ENCODE assay signal across 22 cellular contexts in genomic region chr1:114536043-114536442, GRCh38. TPM values are rescaled to one million over a fixed set of nuclear protein-coding genes. Genes with fewer than 3 reads are reported as not detected.
DNase-seq lines count a peak whose midpoint lies in the region; ATAC-seq, FAIRE-seq and TF ChIP-seq lines count a peak whose summit lies in the region.
"Had no signal": no experiment of that assay in that cellular context is flagged by ENCODE, and none has a peak within 500 bp of the region (broad histone marks: within the 10 kb centered on the region; RNA-seq: fewer than 3 reads in every experiment).

No MANE protein-coding gene starts in this region.

- in situ Hi-C loops in HepG2 (cut with HindIII; ENCODE audit: extremely low pct_ligation_motif_present, low pct_unique_long_range_greater_than_20kb): no loop called here

- no peak overlapping the region for H3K27ac Mint-ChIP-seq in endothelial cell (ENCODE audit: unreplicated experiment)
- peak overlapping the region; percentile 41 for H3K27ac Mint-ChIP-seq in progenitor cell of endocrine pancreas
- no peak overlapping the region for H3K27ac Mint-ChIP-seq in HFFc6
- H3K27ac Mint-ChIP-seq: B cell; CD4-positive, alpha-beta T cell; CD8-positive, alpha-beta T cell had no signal

- POLR2A ChIA-PET in HepG2 (lab: Yijun Ruan, JAX): no interaction called here

- no peaks in the 10 kb centered on the region for H4K20me1 ChIP-seq in HepG2 (ENCODE audit: insufficient read depth, low read length)
- H4K20me1 ChIP-seq: BLaER1 treated with 17β-estradiol and CSF1 and Interleukin-3, amounts not matched to agents 10 nM and 100 nM had no signal

- H3K23ac ChIP-seq in mesendoderm (ENCODE audit: low read length): no peak overlapping the region

- peaks cover 2% of the 10 kb centered on the region for H3K4me1 Mint-ChIP-seq in endothelial cell (ENCODE audit: unreplicated experiment)
- peaks cover 5% of the 10 kb centered on the region for H3K4me1 Mint-ChIP-seq in progenitor cell of endocrine pancreas (ENCODE audit: low read depth)
- H3K4me1 Mint-ChIP-seq in HFFc6 (ENCODE audit: low read depth): no peaks in the 10 kb centered on the region
- H3K4me1 Mint-ChIP-seq: B cell had no signal

- H3K4me3 Mint-ChIP-seq in endothelial cell (ENCODE audit: unreplicated experiment) (peak overlapping the region; percentile 60), progenitor cell of endocrine pancreas (ENCODE audit: low read depth) (no peak overlapping the region), HFFc6 (no peak overlapping the region)
- H3K4me3 Mint-ChIP-seq: B cell; CD4-positive, alpha-beta T cell; CD8-positive, alpha-beta T cell had no signal

- no peak overlapping the region for H2BK120ac ChIP-seq in mesendoderm (ENCODE audit: low read depth, low read length)

- no peak overlapping the region for H2BK5ac ChIP-seq in mesendoderm (ENCODE audit: low read length)

- TF ChIP-seq CTCF in HepG2 (CRISPR knock-in tag; IDR thresholded peaks at IDR 0.05) (no peak), right lobe of liver (IDR thresholded peaks at IDR 0.05) (no peak), endothelial cell (IDR thresholded peaks at IDR 0.05; ENCODE audit: unreplicated experiment) (no peak), progenitor cell of endocrine pancreas (IDR thresholded peaks at IDR 0.05; ENCODE audit: unreplicated experiment) (no peak), HFFc6 (IDR thresholded peaks at IDR 0.05) (no peak)

- DNase-seq in HepG2 (ENCODE audit: low spot score): no peak
- no peak for DNase-seq in right lobe of liver
- no peak for DNase-seq in endothelial cell (ENCODE audit: low spot score)
- no peak for DNase-seq in progenitor cell of endocrine pancreas (ENCODE audit: low spot score, unreplicated experiment)
- no peak for DNase-seq in HFFc6
- DNase-seq in mesendoderm: no peak
- DNase-seq: AML-193; Calu3; CD4-positive, alpha-beta T cell; CD8-positive, alpha-beta T cell; DMS79 treated with DMSO at 0.1 percent for 48 hours; GF-D8 had no signal

- no peak overlapping the region for H2BK15ac ChIP-seq in mesendoderm (replicated peaks; ENCODE audit: low read depth)

- H3K4me2 ChIP-seq in HepG2 (ENCODE audit: low read depth, low read length): no peak overlapping the region
- no peak overlapping the region for H3K4me2 ChIP-seq in mesendoderm (ENCODE audit: low read length)
- H3K4me2 ChIP-seq: A549; BLaER1 treated with 17β-estradiol and CSF1 and Interleukin-3, amounts not matched to agents 10 nM and 100 nM had no signal

- H3K56ac ChIP-seq in mesendoderm (ENCODE audit: low read length): no peak overlapping the region

- H3K27ac ChIP-seq in HepG2 (ENCODE audit: extremely low read length, insufficient read depth, low read length): no peak overlapping the region
- no peak overlapping the region for H3K27ac ChIP-seq in right lobe of liver
- no peak overlapping the region for H3K27ac ChIP-seq in mesendoderm (ENCODE audit: low read depth, low read length)
- H3K27ac ChIP-seq: 22Rv1; A549; BLaER1 treated with 17β-estradiol and CSF1 and Interleukin-3, amounts not matched to agents 10 nM and 100 nM; C4-2B had no signal

- H2AFZ ChIP-seq in HepG2 (ENCODE audit: low read length): no peak overlapping the region

- TF ChIP-seq RAD21 in HepG2 (CRISPR knock-in tag; IDR thresholded peaks at IDR 0.05): no peak

- no peaks in the 10 kb centered on the region; a peak in 3 of 5 replicates for H3K27me3 ChIP-seq in HepG2 (ENCODE audit: control insufficient read depth in 1 of 2, insufficient read depth in 2 of 2, low read length in 2 of 2)
- no peaks in the 10 kb centered on the region for H3K27me3 ChIP-seq in right lobe of liver
- no peaks in the 10 kb centered on the region for H3K27me3 ChIP-seq in mesendoderm (ENCODE audit: insufficient read depth, low read length, poor library complexity)
- H3K27me3 ChIP-seq: BLaER1 treated with 17β-estradiol and CSF1 and Interleukin-3, amounts not matched to agents 10 nM and 100 nM had no signal

- H3K9me3 ChIP-seq in HepG2 (ENCODE audit: low read length) (no peaks in the 10 kb centered on the region), right lobe of liver (no peaks in the 10 kb centered on the region)
- H3K9me3 ChIP-seq: A549, Caco-2 had no signal

- H3K4me3 ChIP-seq in HepG2 (replicated peaks in 1 of 3; ENCODE audit: insufficient read depth in 1 of 3, low read depth in 2 of 3, low read length in 3 of 3) (no peak overlapping the region), right lobe of liver (no peak overlapping the region), mesendoderm (ENCODE audit: low read length) (no peak overlapping the region)
- H3K4me3 ChIP-seq: A549; BLaER1 treated with 17β-estradiol and CSF1 and Interleukin-3, amounts not matched to agents 10 nM and 100 nM had no signal

- no peak overlapping the region for H4K5ac ChIP-seq in mesendoderm (ENCODE audit: low read length)

- intact Hi-C loops in HepG2 (cut with micrococcal nuclease; ENCODE audit: unreplicated experiment): no loop called here
- intact Hi-C loops in right lobe of liver (cut with DNase I): no loop called here

- BruUV-seq in HepG2 (replicated peaks; lab: Mats Ljungman, UMichigan): no TSS peak

- H3K4me1 ChIP-seq in HepG2 (ENCODE audit: insufficient read depth, low read length) (peaks cover 17% of the 10 kb centered on the region; the same call in 1 of the 2 replicates), right lobe of liver (no peaks in the 10 kb centered on the region), mesendoderm (ENCODE audit: control insufficient read depth, low read depth, low read length) (no peaks in the 10 kb centered on the region)
- H3K4me1 ChIP-seq: A549 had no signal

- H3K79me1 ChIP-seq in mesendoderm (ENCODE audit: low read length): no peaks in the 10 kb centered on the region

- no peak overlapping the region for H3K9ac ChIP-seq in HepG2 (ENCODE audit: insufficient read depth, low read depth, low read length)
- no peak overlapping the region for H3K9ac ChIP-seq in mesendoderm (ENCODE audit: low read length)
- H3K9ac ChIP-seq: BLaER1 treated with 17β-estradiol and CSF1 and Interleukin-3, amounts not matched to agents 10 nM and 100 nM had no signal

- H3K36me3 Mint-ChIP-seq in endothelial cell (ENCODE audit: low read depth, unreplicated experiment) (peaks cover 4% of the 10 kb centered on the region), progenitor cell of endocrine pancreas (ENCODE audit: insufficient read depth) (no peaks in the 10 kb centered on the region), HFFc6 (ENCODE audit: low read depth) (no peaks in the 10 kb centered on the region)
- H3K36me3 Mint-ChIP-seq: CD8-positive, alpha-beta T cell had no signal

- no peak for ATAC-seq in HepG2
- no peak for ATAC-seq in right lobe of liver
- ATAC-seq: A549; CD8-positive, alpha-beta T cell had no signal

- H3K36me3 ChIP-seq in HepG2 (replicated peaks in 1 of 2; ENCODE audit: control insufficient read depth in 1 of 2, insufficient read depth in 2 of 2, low read length in 2 of 2) (no peaks in the 10 kb centered on the region), right lobe of liver (no peaks in the 10 kb centered on the region), mesendoderm (ENCODE audit: control insufficient read depth, insufficient read depth, low read length) (no peaks in the 10 kb centered on the region)
- H3K36me3 ChIP-seq: BLaER1 treated with 17β-estradiol and CSF1 and Interleukin-3, amounts not matched to agents 10 nM and 100 nM had no signal

- CTCF ChIA-PET in HepG2 (lab: Yijun Ruan, JAX; ENCODE audit: low intra/inter-chr PET ratio, low total read pairs): no interaction called here

- no peak overlapping the region for H3K18ac ChIP-seq in mesendoderm (ENCODE audit: low read length)

- no peak for FAIRE-seq in HepG2 (lab: Jason Lieb, UNC)
- FAIRE-seq: A549, D721Med, G401.6, GM12891, GM18507 had no signal

- H3K4ac ChIP-seq in mesendoderm (ENCODE audit: low read depth, low read length): no peak overlapping the region

- TF ChIP-seq EP300 in HepG2 (IDR thresholded peaks at IDR 0.05; ENCODE audit: low read depth in 2 of 2, low read length in 2 of 2) (no peak), HepG2 (CRISPR knock-in tag; IDR thresholded peaks at IDR 0.05; ENCODE audit: borderline replicate concordance) (no peak)

- H3K27me3 Mint-ChIP-seq in endothelial cell (ENCODE audit: unreplicated experiment) (peaks cover 5% of the 10 kb centered on the region), progenitor cell of endocrine pancreas (no peaks in the 10 kb centered on the region), HFFc6 (ENCODE audit: insufficient read depth) (peaks cover 12% of the 10 kb centered on the region)
- H3K27me3 Mint-ChIP-seq: B cell; CD4-positive, alpha-beta T cell had no signal

- H3K9me3 Mint-ChIP-seq in endothelial cell (ENCODE audit: unreplicated experiment) (peaks cover 4% of the 10 kb centered on the region), progenitor cell of endocrine pancreas (ENCODE audit: low read depth) (peaks cover 5% of the 10 kb centered on the region), HFFc6 (no peaks in the 10 kb centered on the region)
- H3K9me3 Mint-ChIP-seq: CD4-positive, alpha-beta T cell; CD8-positive, alpha-beta T cell had no signal

- H3K79me2 ChIP-seq in HepG2 (ENCODE audit: insufficient read depth, low read length) (no peaks in the 10 kb centered on the region), mesendoderm (ENCODE audit: control insufficient read depth, insufficient read depth, low read length) (no peaks in the 10 kb centered on the region)

- H4K8ac ChIP-seq in mesendoderm (ENCODE audit: low read depth, low read length): no peak overlapping the region

- 31% methylated on average over 6 of the region's 7 CpGs for WGBS in HepG2 (ENCODE audit: low lambda C conversion rate)
- WGBS in right lobe of liver (ENCODE audit: insufficient coverage, low coverage, low lambda C conversion rate, missing lambda C conversion rate): 70% methylated on average over 3 of the region's 7 CpGs
- no CpG with 5 or more reads among the region's 7 CpGs for WGBS in mesendoderm (ENCODE audit: extremely low coverage, insufficient coverage, low lambda C conversion rate)

- H2AK5ac ChIP-seq in mesendoderm (ENCODE audit: low read length): no peak overlapping the region

- no peak for TF ChIP-seq POLR2A in HepG2 (IDR thresholded peaks at IDR 0.05; ENCODE audit: insufficient read depth in 1 of 2, low read depth in 2 of 2, low read length in 2 of 2)
- TF ChIP-seq POLR2A in right lobe of liver (IDR thresholded peaks at IDR 0.05): no peak

RNA-seq across cellular contexts. Expression of gene TRIM33, which starts 25.0 kb away (rescaled TPM):
- total RNA-seq in HepG2 (2016; rRNA removed; fragmentation: Illumina TruSeq; extraction: Trizol): 42.2 and 42.8 TPM in 2 replicates
- total RNA-seq in HepG2 (2016; cell fraction: cytosol; rRNA removed; fragmentation: Illumina TruSeq; extraction: Trizol; ENCODE audit: low read depth): 8.8 and 9.0 TPM in 2 replicates
- 39.4 and 41.0 TPM in 2 replicates for total RNA-seq in HepG2 (2016; cell fraction: insoluble cytoplasmic fraction; rRNA removed; fragmentation: Illumina TruSeq; extraction: Trizol)
- 11.6 and 13.2 TPM in 2 replicates for total RNA-seq in HepG2 (2016; cell fraction: membrane; rRNA removed; fragmentation: Illumina TruSeq; extraction: Trizol)
- 54.1 and 54.2 TPM in 2 replicates for total RNA-seq in HepG2 (2016; cell fraction: nucleus; rRNA removed; fragmentation: Illumina TruSeq; extraction: Trizol)
- polyA plus RNA-seq in HepG2 (2011; rRNA removed): 31.0 and 35.5 TPM in 2 replicates
- 12.2 and 14.5 TPM in 2 replicates for polyA plus RNA-seq in HepG2 (2011; cell fraction: cytosol; rRNA removed)
- 28.4 and 29.4 TPM in 2 replicates for polyA plus RNA-seq in HepG2 (2011; cell fraction: nucleus; rRNA removed)
- 19.4 and 23.2 TPM in 2 replicates for polyA plus RNA-seq in HepG2 (2012)
- polyA plus RNA-seq in HepG2 (2016; cell fraction: cytosol; fragmentation: Illumina TruSeq; extraction: Trizol; ENCODE audit: low read depth): 0.87 and 0.88 TPM in 2 replicates
- 27.4 and 29.1 TPM in 2 replicates for polyA plus RNA-seq in HepG2 (2016; cell fraction: insoluble cytoplasmic fraction; fragmentation: Illumina TruSeq; extraction: Trizol; ENCODE audit: low read depth)
- polyA plus RNA-seq in HepG2 (2016; cell fraction: membrane; fragmentation: Illumina TruSeq; extraction: Trizol; ENCODE audit: low read depth): 2.7 and 3.4 TPM in 2 replicates
- 38.6 and 49.9 TPM in 2 replicates for polyA plus RNA-seq in HepG2 (2016; cell fraction: nucleus; fragmentation: Illumina TruSeq; extraction: Trizol; ENCODE audit: insufficient read depth, low read depth)
- 39.0 and 73.0 TPM in 2 replicates for polyA minus RNA-seq in HepG2 (2011; rRNA and poly(A)+ RNA removed; ENCODE audit: low replicate concordance)
- polyA minus RNA-seq in HepG2 (2011; cell fraction: cytosol; rRNA and poly(A)+ RNA removed): 30.9 and 38.0 TPM in 2 replicates
- polyA minus RNA-seq in HepG2 (2011; cell fraction: nucleus; rRNA and poly(A)+ RNA removed): 91.8 and 97.2 TPM in 2 replicates
- total RNA-seq in right lobe of liver: 10 to 100 TPM; 13.9 to 18.0 (median 15.0) TPM
- total RNA-seq in endothelial cell (ENCODE audit: unreplicated experiment): 36.2 TPM
- total RNA-seq in progenitor cell of endocrine pancreas: 66.5 and 68.7 TPM in 2 replicates
- 10 to 100 TPM; 17.6 to 20.5 (median 19.3) TPM for total RNA-seq in HFFc6 (2021; fragmentation: NEBNext Ultra II Directional; extraction: Animal tissue kit (Norgen Biotek cat#: 25700))
- 40.8 TPM for polyA plus RNA-seq in mesendoderm (2013, experiment 1 of 2)
- polyA plus RNA-seq in mesendoderm (2013, experiment 2 of 2): 43.8 TPM

RNA-seq across cellular contexts. Expression of gene BCAS2, which starts 45.4 kb away (rescaled TPM):
- total RNA-seq in HepG2 (2016; rRNA removed; fragmentation: Illumina TruSeq; extraction: Trizol) (47.4 and 78.0 TPM in 2 replicates), right lobe of liver (10 to 100 TPM; 16.4 to 32.0 (median 22.6) TPM), endothelial cell (ENCODE audit: unreplicated experiment) (45.6 TPM), progenitor cell of endocrine pancreas (57.6 and 58.5 TPM in 2 replicates)
- total RNA-seq in HepG2 (2016; cell fraction: cytosol; rRNA removed; fragmentation: Illumina TruSeq; extraction: Trizol; ENCODE audit: low read depth): 15.1 and 16.9 TPM in 2 replicates
- 49.7 and 77.0 TPM in 2 replicates for total RNA-seq in HepG2 (2016; cell fraction: insoluble cytoplasmic fraction; rRNA removed; fragmentation: Illumina TruSeq; extraction: Trizol)
- total RNA-seq in HepG2 (2016; cell fraction: membrane; rRNA removed; fragmentation: Illumina TruSeq; extraction: Trizol): 18.4 and 19.7 TPM in 2 replicates
- 15.4 and 17.0 TPM in 2 replicates for total RNA-seq in HepG2 (2016; cell fraction: nucleus; rRNA removed; fragmentation: Illumina TruSeq; extraction: Trizol)
- 15.2 and 18.0 TPM in 2 replicates for polyA plus RNA-seq in HepG2 (2011; rRNA removed)
- polyA plus RNA-seq in HepG2 (2011; cell fraction: cytosol; rRNA removed): 10.1 and 14.0 TPM in 2 replicates
- 3.4 and 4.6 TPM in 2 replicates for polyA plus RNA-seq in HepG2 (2011; cell fraction: nucleus; rRNA removed)
- 28.4 and 35.8 TPM in 2 replicates for polyA plus RNA-seq in HepG2 (2012)
- 7.2 and 7.8 TPM in 2 replicates for polyA plus RNA-seq in HepG2 (2016; cell fraction: cytosol; fragmentation: Illumina TruSeq; extraction: Trizol; ENCODE audit: low read depth)
- polyA plus RNA-seq in HepG2 (2016; cell fraction: insoluble cytoplasmic fraction; fragmentation: Illumina TruSeq; extraction: Trizol; ENCODE audit: low read depth): 83.2 and 90.7 TPM in 2 replicates
- polyA plus RNA-seq in HepG2 (2016; cell fraction: membrane; fragmentation: Illumina TruSeq; extraction: Trizol; ENCODE audit: low read depth): 10.8 and 12.7 TPM in 2 replicates
- polyA plus RNA-seq in HepG2 (2016; cell fraction: nucleus; fragmentation: Illumina TruSeq; extraction: Trizol; ENCODE audit: insufficient read depth, low read depth): 21.0 and 22.8 TPM in 2 replicates
- 2.9 and 10.1 TPM in 2 replicates for polyA minus RNA-seq in HepG2 (2011; rRNA and poly(A)+ RNA removed; ENCODE audit: low replicate concordance)
- 10.5 and 11.5 TPM in 2 replicates for polyA minus RNA-seq in HepG2 (2011; cell fraction: cytosol; rRNA and poly(A)+ RNA removed)
- 6.8 and 7.7 TPM in 2 replicates for polyA minus RNA-seq in HepG2 (2011; cell fraction: nucleus; rRNA and poly(A)+ RNA removed)
- total RNA-seq in HFFc6 (2021; fragmentation: NEBNext Ultra II Directional; extraction: Animal tissue kit (Norgen Biotek cat#: 25700)): 10 to 100 TPM; 40.7 to 49.0 (median 45.1) TPM
- polyA plus RNA-seq in mesendoderm (2013, experiment 1 of 2): 89.5 TPM
- polyA plus RNA-seq in mesendoderm (2013, experiment 2 of 2): 89.2 TPM
